9 cellular contexts compared by ENCODE assay signal in the genomic region with DNA sequence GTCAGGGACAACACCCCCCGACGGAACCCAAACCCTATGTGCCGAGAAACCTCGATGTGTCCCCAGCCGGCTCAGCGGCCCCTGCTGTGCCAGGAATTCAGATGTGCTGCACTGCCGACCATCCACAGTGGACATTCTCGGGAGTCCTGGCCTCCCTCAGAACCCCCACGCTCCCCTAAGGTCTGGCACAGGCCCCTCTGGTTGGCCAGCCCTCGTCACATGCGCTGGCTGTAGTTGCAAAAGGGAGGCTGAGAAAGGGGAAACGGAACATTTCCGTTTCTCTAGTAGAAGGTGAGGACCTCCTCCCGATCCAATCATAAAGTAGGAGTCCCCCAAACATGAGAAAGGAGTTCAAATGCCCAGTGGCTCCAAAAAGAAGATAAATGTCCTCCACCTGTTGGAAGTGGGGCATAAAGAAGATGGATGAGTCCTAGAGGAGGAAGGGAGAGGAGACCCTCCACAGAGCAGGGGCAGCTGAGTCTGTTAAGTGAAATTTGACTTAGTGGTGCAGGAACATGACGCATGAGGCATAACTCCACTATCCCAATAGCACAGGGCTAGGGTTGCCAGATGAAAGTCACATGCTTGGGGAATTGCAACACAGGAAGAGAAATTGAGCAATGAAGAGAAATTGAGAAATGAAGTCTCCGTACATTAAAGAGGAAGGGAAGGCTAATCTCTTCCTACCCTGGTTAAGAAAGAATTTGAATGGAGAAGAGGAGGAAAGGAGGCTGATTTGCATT. TPM values are rescaled to one million over a fixed set of nuclear protein-coding genes. Genes with fewer than 3 reads are reported as not detected.
DNase-seq lines count a peak whose midpoint lies in the region; ATAC-seq and TF ChIP-seq lines count a peak whose summit lies in the region.
"Had no signal": no experiment of that assay in that cellular context is flagged by ENCODE, and none has a peak within 500 bp of the region (broad histone marks: within the 10 kb centered on the region; RNA-seq: fewer than 3 reads in every experiment).

No MANE protein-coding gene starts in this region.

- H3K36me3 ChIP-seq in endocrine pancreas (ENCODE audit: control insufficient read depth, insufficient read depth, low read length) (no peaks in the 10 kb centered on the region), mucosa of descending colon (ENCODE audit: low read depth) (no peaks in the 10 kb centered on the region), aorta (ENCODE audit: control insufficient read depth in 1 of 2, insufficient read depth in 2 of 2, low read length in 1 of 2) (no peaks in the 10 kb centered on the region)

- no peaks in the 10 kb centered on the region for H3K36me3 Mint-ChIP-seq in naive thymus-derived CD8-positive, alpha-beta T cell
- H3K36me3 Mint-ChIP-seq: activated naive CD4-positive, alpha-beta T cell treated with anti-CD3 and anti-CD28 coated beads, Interleukin-2, amount 50 U/mL, for 24 hours had no signal

- H3K27me3 Mint-ChIP-seq in naive thymus-derived CD8-positive, alpha-beta T cell, result peaks cover 0 to 23% (median 10%) of the 10 kb centered on the region in 5 donors

- H3K27me3 ChIP-seq in endocrine pancreas (ENCODE audit: control insufficient read depth, insufficient read depth, low read length) (no peaks in the 10 kb centered on the region), aorta (ENCODE audit: control insufficient read depth in 1 of 2, insufficient read depth in 2 of 2, low read length in 1 of 2) (no peaks in the 10 kb centered on the region)

- H3K27ac ChIP-seq in aorta (ENCODE audit: low read depth in 1 of 2, low read length in 2 of 2), result peak overlapping the region in 1 of 2 donors; percentile 77

- peak; percentile 40 for ATAC-seq in mucosa of descending colon
- peak; percentile 89 for ATAC-seq in aorta (ENCODE audit: low FRiP score)
- no peak for ATAC-seq in HG03432 (IDR thresholded peaks at IDR 0.05; ENCODE audit: unreplicated experiment)
- ATAC-seq in naive thymus-derived CD8-positive, alpha-beta T cell, result no peak

- H3K9me3 ChIP-seq in endocrine pancreas (ENCODE audit: control insufficient read depth, low read length) (no peaks in the 10 kb centered on the region), mucosa of descending colon (no peaks in the 10 kb centered on the region), aorta (ENCODE audit: control insufficient read depth, low read length) (no peaks in the 10 kb centered on the region)

- H3K4me1 ChIP-seq in endocrine pancreas (ENCODE audit: control insufficient read depth, insufficient read depth, low read length) (no peaks in the 10 kb centered on the region), mucosa of descending colon (ENCODE audit: low read depth) (peaks cover 30% of the 10 kb centered on the region), aorta (ENCODE audit: control insufficient read depth in 1 of 2, insufficient read depth in 2 of 2, low read length in 2 of 2) (no peaks in the 10 kb centered on the region)

- intact Hi-C loops in mucosa of descending colon (cut with DNase I, micrococcal nuclease), result loop anchor here (5.0 to 10.0 kb wide), 2 partner anchors 50 to 88 kb away; partner anchors contain the start of gene WSB1 (in 1 of the 2)
- intact Hi-C loops in aorta (cut with DNase I), result loop anchor here (2.0 to 5.0 kb wide), 4 partner anchors 48 to 213 kb away; partner anchors contain the start of genes WSB1 (in 2 of the 2) and KSR1 (in 1 of the 2)

- DNase-seq in AG10803 (ENCODE audit: low read depth) (peak; percentile 95), NCI-H460 (ENCODE audit: extremely low read depth, low read depth) (peak; percentile 95), mucosa of descending colon (peak; percentile 46 to 70 (median 61)), aorta (peak; percentile 79 to 80), COR-L47 (lab: John Stamatoyannopoulos, UW) (no peak)
- DNase-seq in naive thymus-derived CD8-positive, alpha-beta T cell, result no peak

- peak overlapping the region; percentile 38 for H3K9ac ChIP-seq in endocrine pancreas (ENCODE audit: control insufficient read depth, insufficient read depth, low read length)

- peak overlapping the region in 1 of 10 donors; percentile 5 for H3K4me3 Mint-ChIP-seq in naive thymus-derived CD8-positive, alpha-beta T cell
- H3K4me3 Mint-ChIP-seq: activated naive CD4-positive, alpha-beta T cell treated with anti-CD3 and anti-CD28 coated beads, Interleukin-2, amount 50 U/mL, for 24 hours had no signal

- WGBS in aorta, 2 donors, result 65 to 67% methylated on average over 16 of the region's 16 CpGs

- H3K4me1 Mint-ChIP-seq in naive thymus-derived CD8-positive, alpha-beta T cell, result peaks cover 0 to 19% (median 4%) of the 10 kb centered on the region in 4 donors

- POLR2A ChIA-PET in naive thymus-derived CD8-positive, alpha-beta T cell (lab: Charles Lee), result no interaction called here

- no peak for TF ChIP-seq CTCF in AG10803 (conservative IDR thresholded peaks at IDR 0.05; ENCODE audit: low read length)
- no peak for TF ChIP-seq CTCF in mucosa of descending colon (IDR thresholded peaks at IDR 0.05)

- H3K4me3 ChIP-seq in AG10803 (ENCODE audit: low read length) (peak overlapping the region; percentile 48), endocrine pancreas (ENCODE audit: control insufficient read depth, insufficient read depth, low read length) (no peak overlapping the region), mucosa of descending colon (no peak overlapping the region), aorta (ENCODE audit: low read length in 2 of 2) (no peak overlapping the region)

- H3K9me3 Mint-ChIP-seq in naive thymus-derived CD8-positive, alpha-beta T cell, result no peaks in the 10 kb centered on the region
- H3K9me3 Mint-ChIP-seq: activated naive CD4-positive, alpha-beta T cell treated with anti-CD3 and anti-CD28 coated beads, Interleukin-2, amount 50 U/mL, for 24 hours had no signal

- peak overlapping the region in 3 of 10 donors; percentile 5 to 65 (median 10) for H3K27ac Mint-ChIP-seq in naive thymus-derived CD8-positive, alpha-beta T cell
- H3K27ac Mint-ChIP-seq: activated naive CD4-positive, alpha-beta T cell treated with anti-CD3 and anti-CD28 coated beads, Interleukin-2, amount 50 U/mL, for 24 hours had no signal

RNA-seq across cellular contexts. Expression of gene WSB1, which starts 49.3 kb away (rescaled TPM):
- 143 and 153 TPM in 2 replicates for total RNA-seq in NCI-H460 (2014; rRNA removed; shearing (Covaris generic))
- polyA plus RNA-seq in NCI-H460 (2014; cell fraction: nucleus; rRNA removed), result 164 and 339 TPM in 2 replicates
- total RNA-seq in mucosa of descending colon (100 to 1,000 TPM; 115 to 149 (median 137) TPM), aorta (100 to 1,000 TPM; 320 to 355 TPM)
- polyA plus RNA-seq in aorta, result 100 to 1,000 TPM in 1 of 2 donors, 10 to 100 TPM in 1; 18.2 to 222 TPM
- total RNA-seq in naive thymus-derived CD8-positive, alpha-beta T cell, result 100 to 1,000 TPM; 154 to 159 TPM
- 100 to 1,000 TPM; 128 to 186 (median 132) TPM for polyA plus RNA-seq in naive thymus-derived CD8-positive, alpha-beta T cell

Comparison
In these comparisons a context has a peak if more than half of its experiments do, and no peak if none do; other contexts are left out.
1. DNase-seq: peak in AG10803 (single experiment), NCI-H460 (single experiment), mucosa of descending colon (3 of 3) and aorta (2 of 2); none in naive thymus-derived CD8-positive, alpha-beta T cell (0 of 10) and COR-L47 (single experiment).
2. ATAC-seq: peak in mucosa of descending colon (single experiment) and aorta (single experiment); none in HG03432 (single experiment) and naive thymus-derived CD8-positive, alpha-beta T cell (0 of 2).